In genomic region chr1:26522073-26522472, GRCh38 we compare ENCODE assay signal across 28 cellular contexts.
"Had no signal": no experiment of that assay in that cellular context is flagged by ENCODE, and none has a peak within 500 bp of the region (broad histone marks: within the 10 kb centered on the region; RNA-seq: fewer than 3 reads in every experiment).

No MANE protein-coding gene starts in this region.

- H3K9me3 ChIP-seq: colonic mucosa, esophagus squamous epithelium, gastrocnemius medialis, heart right ventricle, left lung, lower lobe of right lung, mucosa of descending colon had no signal

- H3K4me1 ChIP-seq: colonic mucosa, gastrocnemius medialis, heart right ventricle, lower lobe of right lung had no signal

- FAIRE-seq: endometrium, islet of Langerhans, keratinocyte had no signal

- H3K36me3 ChIP-seq: colonic mucosa, esophagus squamous epithelium, gastrocnemius medialis, heart right ventricle, left lung, lower lobe of right lung had no signal

- H3K27me3 ChIP-seq: colonic mucosa, left lung had no signal

- H3K4me3 ChIP-seq: colonic mucosa, esophagus squamous epithelium, gastrocnemius medialis, heart right ventricle, left lung, lower lobe of right lung, mucosa of descending colon had no signal

- H3K36me3 Mint-ChIP-seq: mesothelial cell of epicardium, naive B cell had no signal

- H3K27ac Mint-ChIP-seq: dendritic cell treated with granulocyte-macrophage colony-stimulating factor and Interleukin-4, amounts not matched to agents 40 ng/mL and 50 ng/mL, for 4 days; effector memory CD8-positive, alpha-beta T cell; endodermal cell; mesothelial cell of epicardium had no signal

- H3K27ac ChIP-seq: colonic mucosa, epithelial cell of prostate, esophagus squamous epithelium, gastrocnemius medialis, heart right ventricle, left lung, lower lobe of right lung had no signal

- ATAC-seq: effector memory CD8-positive, alpha-beta T cell; esophagus mucosa; gastrocnemius medialis; heart right ventricle; left cardiac atrium; left ventricle myocardium superior; mucosa of descending colon had no signal

- H3K9me3 Mint-ChIP-seq: dendritic cell treated with granulocyte-macrophage colony-stimulating factor and Interleukin-4, amounts not matched to agents 40 ng/mL and 50 ng/mL, for 4 days; effector memory CD8-positive, alpha-beta T cell; endodermal cell; mesothelial cell of epicardium; naive B cell had no signal

- H3K4me3 Mint-ChIP-seq: dendritic cell treated with granulocyte-macrophage colony-stimulating factor and Interleukin-4, amounts not matched to agents 40 ng/mL and 50 ng/mL, for 4 days; effector memory CD8-positive, alpha-beta T cell; endodermal cell; mesothelial cell of epicardium; naive B cell had no signal

- DNase-seq: colonic mucosa; cortex of kidney; effector CD8-positive, alpha-beta T cell; effector memory CD8-positive, alpha-beta T cell; endodermal cell; erythroblast; esophagus squamous epithelium; foreskin fibroblast; foreskin melanocyte; gastrocnemius medialis; glutamatergic neuron; head of caudate nucleus; heart right ventricle; hippocampal formation; left cardiac atrium; left lung; left ventricle myocardium superior; lower lobe of right lung; mesenchymal stem cell; mucosa of descending colon; naive B cell had no signal

- H3K4me1 Mint-ChIP-seq: mesothelial cell of epicardium, naive B cell had no signal
